In genomic region chr7:101884671-101885596, GRCh38 we compare ENCODE assay signal across 9 cellular contexts.
DNase-seq lines count a peak whose midpoint lies in the region; ATAC-seq and TF ChIP-seq lines count a peak whose summit lies in the region.
"Had no signal": no experiment of that assay in that cellular context is flagged by ENCODE, and none has a peak within 500 bp of the region (broad histone marks: within the 10 kb centered on the region; RNA-seq: fewer than 3 reads in every experiment).

No MANE protein-coding gene starts in this region.

- intact Hi-C loops in naive thymus-derived CD4-positive, alpha-beta T cell (cut with micrococcal nuclease): no loop called here

- H2AFZ ChIP-seq in osteoblast (ENCODE audit: low read length): no peak overlapping the region

- TF ChIP-seq CTCF in GM20000 (IDR thresholded peaks at IDR 0.05; ENCODE audit: extremely low read depth, missing control alignments) (no peak), osteoblast (IDR thresholded peaks at IDR 0.05; ENCODE audit: extremely low read depth, low read depth, low read length) (no peak)

- peak overlapping the region in 7 of 9 donors; percentile 13 to 48 (median 17) for H3K27ac Mint-ChIP-seq in naive thymus-derived CD4-positive, alpha-beta T cell
- H3K27ac Mint-ChIP-seq in T-helper 2 cell treated with Interferon-gamma antibody and Interleukin-4, amounts not matched to agents 5 μg/mL and 100 μg/mL, for 36 hours: no peak overlapping the region

- H3K4me3 ChIP-seq in naive thymus-derived CD4-positive, alpha-beta T cell (ENCODE audit: low read length): no peak overlapping the region
- H3K4me3 ChIP-seq in osteoblast (ENCODE audit: insufficient read depth, low read length): no peak overlapping the region

- no peaks in the 10 kb centered on the region for H3K9me3 Mint-ChIP-seq in naive thymus-derived CD4-positive, alpha-beta T cell
- H3K9me3 Mint-ChIP-seq in T-helper 2 cell treated with Interferon-gamma antibody and Interleukin-4, amounts not matched to agents 5 μg/mL and 100 μg/mL, for 36 hours: no peaks in the 10 kb centered on the region

- in situ Hi-C loops in G401 (cut with HindIII; ENCODE audit: low sequenced_read_pairs): no loop called here

- DNase-seq in G401 (ENCODE audit: low spot score) (peak; percentile 54), GM20000 (ENCODE audit: low spot score) (peak; percentile 64), RPMI7951 (ENCODE audit: low read depth) (peak; percentile 82), osteoblast (ENCODE audit: insufficient read length, low spot score, missing footprints) (no peak), DMS53 (lab: John Stamatoyannopoulos, UW) (no peak)
- DNase-seq in naive thymus-derived CD4-positive, alpha-beta T cell: peak in 7 of 9 donors; percentile 7 to 40 (median 30)
- DNase-seq in T-helper 2 cell treated with Interferon-gamma antibody and Interleukin-4, amounts not matched to agents 5 μg/mL and 100 μg/mL, for 36 hours (ENCODE audit: low spot score): no peak
- DNase-seq: activated effector memory CD4-positive, alpha-beta T cell treated with anti-CD3 and anti-CD28 coated beads, Interleukin-2, amount 50 U/mL, for 16 hours had no signal

- H3K27me3 ChIP-seq in naive thymus-derived CD4-positive, alpha-beta T cell (ENCODE audit: control insufficient read depth in 2 of 2, insufficient read depth in 2 of 2, low read length in 2 of 2): no peaks in the 10 kb centered on the region
- no peaks in the 10 kb centered on the region for H3K27me3 ChIP-seq in osteoblast (ENCODE audit: insufficient read depth, low read length)

- no peaks in the 10 kb centered on the region for H3K9me3 ChIP-seq in naive thymus-derived CD4-positive, alpha-beta T cell (ENCODE audit: control insufficient read depth in 2 of 3, low read length in 3 of 3)
- H3K9me3 ChIP-seq in osteoblast (ENCODE audit: low read depth, low read length): no peaks in the 10 kb centered on the region

- peaks cover 64% of the 10 kb centered on the region for H3K79me2 ChIP-seq in osteoblast (ENCODE audit: insufficient read depth, low read length)

- no peaks in the 10 kb centered on the region for H3K27me3 Mint-ChIP-seq in naive thymus-derived CD4-positive, alpha-beta T cell
- H3K27me3 Mint-ChIP-seq in T-helper 2 cell treated with Interferon-gamma antibody and Interleukin-4, amounts not matched to agents 5 μg/mL and 100 μg/mL, for 36 hours (ENCODE audit: low read depth): no peaks in the 10 kb centered on the region

- POLR2A ChIA-PET in naive thymus-derived CD4-positive, alpha-beta T cell (lab: Charles Lee): interaction anchor here (0.8 kb wide), 1 partner anchor 26 kb away, joined by 3 read pairs; no protein-coding TSS in a partner anchor

- peaks cover 14% of the 10 kb centered on the region for H4K20me1 ChIP-seq in osteoblast (ENCODE audit: insufficient read depth, low read length)

- peak; percentile 40 for ATAC-seq in naive thymus-derived CD4-positive, alpha-beta T cell
- no peak for ATAC-seq in HG02763 (IDR thresholded peaks at IDR 0.05; ENCODE audit: unreplicated experiment)

- no peak overlapping the region for H3K4me2 ChIP-seq in osteoblast (ENCODE audit: insufficient read depth, low read length)

- no peak overlapping the region for H3K27ac ChIP-seq in naive thymus-derived CD4-positive, alpha-beta T cell (ENCODE audit: low read depth, low read length)
- no peak overlapping the region for H3K27ac ChIP-seq in osteoblast (ENCODE audit: low read depth, low read length)

- peaks cover 0 to 33% of the 10 kb centered on the region in 2 donors for H3K4me1 ChIP-seq in naive thymus-derived CD4-positive, alpha-beta T cell (ENCODE audit: control insufficient read depth in 2 of 2, insufficient read depth in 2 of 2, low read length in 2 of 2)
- H3K4me1 ChIP-seq in osteoblast (ENCODE audit: insufficient read depth, low read length): peaks cover 30% of the 10 kb centered on the region

- H3K36me3 ChIP-seq in naive thymus-derived CD4-positive, alpha-beta T cell (ENCODE audit: control insufficient read depth in 2 of 3, insufficient read depth in 3 of 3, low read length in 3 of 3): no peaks in the 10 kb centered on the region
- no peaks in the 10 kb centered on the region for H3K36me3 ChIP-seq in osteoblast (ENCODE audit: insufficient read depth, low read length)

- H3K4me3 Mint-ChIP-seq in naive thymus-derived CD4-positive, alpha-beta T cell: peak overlapping the region; percentile 26 to 79 (median 66)
- no peak overlapping the region for H3K4me3 Mint-ChIP-seq in T-helper 2 cell treated with Interferon-gamma antibody and Interleukin-4, amounts not matched to agents 5 μg/mL and 100 μg/mL, for 36 hours

- no peaks in the 10 kb centered on the region for H3K36me3 Mint-ChIP-seq in naive thymus-derived CD4-positive, alpha-beta T cell
- no peaks in the 10 kb centered on the region for H3K36me3 Mint-ChIP-seq in T-helper 2 cell treated with Interferon-gamma antibody and Interleukin-4, amounts not matched to agents 5 μg/mL and 100 μg/mL, for 36 hours (ENCODE audit: low read depth)

- peaks cover 20 to 55% (median 42%) of the 10 kb centered on the region in 7 donors for H3K4me1 Mint-ChIP-seq in naive thymus-derived CD4-positive, alpha-beta T cell
- H3K4me1 Mint-ChIP-seq in T-helper 2 cell treated with Interferon-gamma antibody and Interleukin-4, amounts not matched to agents 5 μg/mL and 100 μg/mL, for 36 hours (ENCODE audit: low read depth): peaks cover 17% of the 10 kb centered on the region

- CTCF ChIA-PET in naive thymus-derived CD4-positive, alpha-beta T cell (lab: Charles Lee): no interaction called here

Comparison
In these comparisons a context has a peak if more than half of its experiments do, and no peak if none do; other contexts are left out.
1. DNase-seq: peak in G401 (single experiment), GM20000 (single experiment), RPMI7951 (single experiment) and naive thymus-derived CD4-positive, alpha-beta T cell (7 of 9); none in T-helper 2 cell treated with Interferon-gamma antibody and Interleukin-4, amounts not matched to agents 5 μg/mL and 100 μg/mL, for 36 hours (single experiment), osteoblast (single experiment) and DMS53 (single experiment).